8 cellular contexts compared by ENCODE assay signal in genomic region chr20:45095753-45096371, GRCh38. TPM values are rescaled to one million over a fixed set of nuclear protein-coding genes. Genes with fewer than 3 reads are reported as not detected.
DNase-seq lines count a peak whose midpoint lies in the region; ATAC-seq and TF ChIP-seq lines count a peak whose summit lies in the region.

No MANE protein-coding gene starts in this region.

- no peak overlapping the region for H3K27ac ChIP-seq in CD8-positive, alpha-beta T cell (ENCODE audit: low read depth, low read length)
- H3K27ac ChIP-seq in PC-3 (ENCODE audit: low read length) = no peak overlapping the region
- H3K27ac ChIP-seq in osteoblast (ENCODE audit: low read depth, low read length) = no peak overlapping the region
- no peak overlapping the region for H3K27ac ChIP-seq in aorta (ENCODE audit: low read depth in 1 of 2, low read length in 2 of 2)

- no peak overlapping the region for H3K9ac ChIP-seq in PC-3 (ENCODE audit: low read length)

- POLR2A ChIA-PET in CD8-positive, alpha-beta T cell (lab: Charles Lee) = interaction anchor here (0.8 to 1.7 kb wide), 5 partner anchors 14 to 52 kb away, joined by 3 to 8 read pairs (median 4); no protein-coding TSS in a partner anchor
- POLR2A ChIA-PET in PC-3 (lab: Charles Lee; ENCODE audit: unreplicated experiment) = interaction anchor here (0.6 to 0.8 kb wide), 2 partner anchors 10 to 132 kb away, joined by 3 read pairs; no protein-coding TSS in a partner anchor

- no peak overlapping the region for H3K4me3 ChIP-seq in CD8-positive, alpha-beta T cell (ENCODE audit: low read depth, low read length)
- H3K4me3 ChIP-seq in HFF-Myc (replicated peaks; ENCODE audit: low read depth, low read length) (no peak overlapping the region), PC-3 (ENCODE audit: low read length) (no peak overlapping the region), fibroblast of pulmonary artery (replicated peaks; ENCODE audit: low read depth, low read length) (no peak overlapping the region), osteoblast (ENCODE audit: insufficient read depth, low read length) (no peak overlapping the region), aorta (ENCODE audit: low read length in 2 of 2) (no peak overlapping the region)

- H3K27me3 Mint-ChIP-seq in CD8-positive, alpha-beta T cell (ENCODE audit: low read depth) = peaks cover 28% of the 10 kb centered on the region
- H3K27me3 Mint-ChIP-seq in activated T-cell treated with anti-CD3 and anti-CD28 coated beads, Interleukin-2, amount 50 U/mL, for 72 hours (ENCODE audit: low read depth) = peaks cover 37% of the 10 kb centered on the region

- H3K9me3 ChIP-seq in CD8-positive, alpha-beta T cell (ENCODE audit: low read length) = no peaks in the 10 kb centered on the region
- no peaks in the 10 kb centered on the region for H3K9me3 ChIP-seq in PC-3 (ENCODE audit: low read length)
- no peaks in the 10 kb centered on the region for H3K9me3 ChIP-seq in osteoblast (ENCODE audit: low read depth, low read length)
- no peaks in the 10 kb centered on the region for H3K9me3 ChIP-seq in aorta (ENCODE audit: control insufficient read depth, low read length)

- H3K4me1 ChIP-seq in CD8-positive, alpha-beta T cell (ENCODE audit: insufficient read depth, low read length) = peaks cover 10% of the 10 kb centered on the region
- H3K4me1 ChIP-seq in PC-3 (ENCODE audit: insufficient read depth, low read length) (no peaks in the 10 kb centered on the region), osteoblast (ENCODE audit: insufficient read depth, low read length) (peaks cover 17% of the 10 kb centered on the region), aorta (ENCODE audit: control insufficient read depth in 1 of 2, insufficient read depth in 2 of 2, low read length in 2 of 2) (no peaks in the 10 kb centered on the region)

- CTCF ChIA-PET in CD8-positive, alpha-beta T cell (lab: Charles Lee) = interaction anchor here (0.7 to 8.5 kb wide), 38 partner anchors 10 to 675 kb away, joined by 3 to 96 read pairs (median 7); partner anchors contain the start of genes TOMM34 and WFDC5
- CTCF ChIA-PET in PC-3 (lab: Charles Lee) = interaction anchor here (0.6 to 4.3 kb wide), 11 partner anchors 9 to 777 kb away, joined by 3 to 64 read pairs (median 4); no protein-coding TSS in a partner anchor

- peaks cover 16% of the 10 kb centered on the region for H3K27me3 ChIP-seq in CD8-positive, alpha-beta T cell (ENCODE audit: insufficient read depth, low read length)
- no peaks in the 10 kb centered on the region for H3K27me3 ChIP-seq in PC-3 (ENCODE audit: low read length)
- H3K27me3 ChIP-seq in osteoblast (ENCODE audit: insufficient read depth, low read length) = no peaks in the 10 kb centered on the region
- peaks cover 0 to 3% of the 10 kb centered on the region in 2 donors for H3K27me3 ChIP-seq in aorta (ENCODE audit: control insufficient read depth in 1 of 2, insufficient read depth in 2 of 2, low read length in 1 of 2)

- intact Hi-C loops in CD8-positive, alpha-beta T cell (cut with DNase I, micrococcal nuclease) = loop anchor here (1.0 to 10.0 kb wide), 9 partner anchors 52 to 675 kb away; partner anchors contain the start of genes KCNK15 (in 1 of the 2) and PABPC1L (in 1 of the 2)
- intact Hi-C loops in PC-3 (cut with micrococcal nuclease) (loop anchor here (1.0 to 2.0 kb wide), 4 partner anchors 15 to 185 kb away; no protein-coding TSS in a partner anchor), aorta (cut with DNase I) (loop anchor here (5.0 to 10.0 kb wide), 3 partner anchors 51 to 84 kb away; no protein-coding TSS in a partner anchor)

- no peaks in the 10 kb centered on the region for H3K36me3 ChIP-seq in CD8-positive, alpha-beta T cell (ENCODE audit: insufficient read depth, low read length)
- H3K36me3 ChIP-seq in PC-3 (ENCODE audit: low read depth, low read length) = no peaks in the 10 kb centered on the region
- H3K36me3 ChIP-seq in osteoblast (ENCODE audit: insufficient read depth, low read length) = no peaks in the 10 kb centered on the region
- H3K36me3 ChIP-seq in aorta (ENCODE audit: control insufficient read depth in 1 of 2, insufficient read depth in 2 of 2, low read length in 1 of 2) = no peaks in the 10 kb centered on the region

- 5 to 6% methylated on average over 7 of the region's 7 CpGs for WGBS in aorta, 2 donors

- H3K4me2 ChIP-seq in PC-3 (ENCODE audit: low read length) = no peak overlapping the region
- H3K4me2 ChIP-seq in osteoblast (ENCODE audit: insufficient read depth, low read length) = no peak overlapping the region

- H4K20me1 ChIP-seq in PC-3 (ENCODE audit: low read length) (no peaks in the 10 kb centered on the region), osteoblast (ENCODE audit: insufficient read depth, low read length) (no peaks in the 10 kb centered on the region)

- H3K9me2 ChIP-seq in PC-3 (replicated peaks; ENCODE audit: low read length) = no peaks in the 10 kb centered on the region

- peak; percentile 69 for ATAC-seq in CD8-positive, alpha-beta T cell
- ATAC-seq in PC-3 (peak; percentile 89), aorta (ENCODE audit: low FRiP score) (peak; percentile 66), GM19467 (IDR thresholded peaks at IDR 0.05; ENCODE audit: unreplicated experiment) (no peak)
- ATAC-seq in activated T-cell treated with anti-CD3 and anti-CD28 coated beads, Interleukin-2, amount 50 U/mL, for 72 hours (replicated peaks in 1 of 2) = peak; percentile 19 to 41

- H3F3A ChIP-seq in PC-3 (ENCODE audit: low read length, unreplicated experiment) = no peaks in the 10 kb centered on the region

- H3K79me2 ChIP-seq in PC-3 (ENCODE audit: low read length) (no peaks in the 10 kb centered on the region), osteoblast (ENCODE audit: insufficient read depth, low read length) (no peaks in the 10 kb centered on the region)

- peak; percentile 18 to 75 (median 54) for DNase-seq in CD8-positive, alpha-beta T cell
- DNase-seq in HFF-Myc (ENCODE audit: extremely low read depth, low read depth) (peak; percentile 41), PC-3 (peak; percentile 89), fibroblast of pulmonary artery (ENCODE audit: low read depth) (peak; percentile 78), osteoblast (ENCODE audit: insufficient read length, low spot score, missing footprints) (peak; percentile 94), aorta (no peak)
- peak; percentile 62 to 71 for DNase-seq in activated T-cell treated with anti-CD3 and anti-CD28 coated beads, Interleukin-2, amount 50 U/mL, for 72 hours

- peaks cover 4% of the 10 kb centered on the region for H3K36me3 Mint-ChIP-seq in CD8-positive, alpha-beta T cell
- H3K36me3 Mint-ChIP-seq in activated T-cell treated with anti-CD3 and anti-CD28 coated beads, Interleukin-2, amount 50 U/mL, for 72 hours (ENCODE audit: insufficient read depth in 2 of 2) = no peaks in the 10 kb centered on the region

- H3K9me3 Mint-ChIP-seq in CD8-positive, alpha-beta T cell = no peaks in the 10 kb centered on the region
- no peaks in the 10 kb centered on the region for H3K9me3 Mint-ChIP-seq in activated T-cell treated with anti-CD3 and anti-CD28 coated beads, Interleukin-2, amount 50 U/mL, for 72 hours

- peaks cover 17% of the 10 kb centered on the region for H3K4me1 Mint-ChIP-seq in CD8-positive, alpha-beta T cell (ENCODE audit: low read depth)
- peaks cover 20% of the 10 kb centered on the region for H3K4me1 Mint-ChIP-seq in activated T-cell treated with anti-CD3 and anti-CD28 coated beads, Interleukin-2, amount 50 U/mL, for 72 hours (ENCODE audit: low read depth)

- peak; percentile 74 for TF ChIP-seq CTCF in CD8-positive, alpha-beta T cell (IDR thresholded peaks at IDR 0.05)
- peak; percentile 73 for TF ChIP-seq CTCF in HFF-Myc (IDR thresholded peaks at IDR 0.05; ENCODE audit: low read depth, low read length, missing control alignments)
- peak; percentile 86 for TF ChIP-seq CTCF in PC-3 (conservative IDR thresholded peaks at IDR 0.05; ENCODE audit: low read depth, low read length)
- peak; percentile 78 for TF ChIP-seq CTCF in fibroblast of pulmonary artery (IDR thresholded peaks at IDR 0.05; ENCODE audit: low read length, missing control alignments)
- TF ChIP-seq CTCF in osteoblast (IDR thresholded peaks at IDR 0.05; ENCODE audit: extremely low read depth, low read depth, low read length) = peak; percentile 66

- no TSS peak for BruUV-seq in PC-3 (replicated peaks; lab: Mats Ljungman, UMichigan)

- H3K4me3 Mint-ChIP-seq in CD8-positive, alpha-beta T cell = no peak overlapping the region
- no peak overlapping the region for H3K4me3 Mint-ChIP-seq in activated T-cell treated with anti-CD3 and anti-CD28 coated beads, Interleukin-2, amount 50 U/mL, for 72 hours

- H2AFZ ChIP-seq in PC-3 (ENCODE audit: low read length) (peak overlapping the region; percentile 58), osteoblast (ENCODE audit: low read length) (no peak overlapping the region)

- H3K27ac Mint-ChIP-seq in CD8-positive, alpha-beta T cell = no peak overlapping the region
- no peak overlapping the region for H3K27ac Mint-ChIP-seq in activated T-cell treated with anti-CD3 and anti-CD28 coated beads, Interleukin-2, amount 50 U/mL, for 72 hours

RNA-seq across cellular contexts. Expression of gene KCNS1, which starts 5.1 kb away (rescaled TPM):
- total RNA-seq in CD8-positive, alpha-beta T cell = not detected
- total RNA-seq in PC-3 (2014; rRNA removed) (not detected in 2 replicates), osteoblast (0.59 and 1.1 TPM in 2 replicates), aorta (not detected)
- total RNA-seq in activated T-cell treated with anti-CD3 and anti-CD28 coated beads, Interleukin-2, amount 50 U/mL, for 72 hours = under 1 TPM; 0.23 to 0.58 TPM
- polyA plus RNA-seq in aorta = not detected

RNA-seq across cellular contexts. Expression of gene WFDC5, which starts 19.1 kb away (rescaled TPM):
- not detected for total RNA-seq in CD8-positive, alpha-beta T cell
- not detected in 2 replicates for total RNA-seq in PC-3 (2014; rRNA removed)
- 1 to 10 TPM in 1 of 2 donors, not detected in 1; 1.4 TPM for total RNA-seq in activated T-cell treated with anti-CD3 and anti-CD28 coated beads, Interleukin-2, amount 50 U/mL, for 72 hours
- not detected in 2 replicates for total RNA-seq in osteoblast
- total RNA-seq in aorta = not detected
- polyA plus RNA-seq in aorta = not detected

RNA-seq across cellular contexts. Expression of gene WFDC12, which starts 28.4 kb away (rescaled TPM):
- not detected for total RNA-seq in CD8-positive, alpha-beta T cell
- total RNA-seq in PC-3 (2014; rRNA removed) (not detected in 2 replicates), osteoblast (not detected in 2 replicates), aorta (not detected)
- not detected for total RNA-seq in activated T-cell treated with anti-CD3 and anti-CD28 coated beads, Interleukin-2, amount 50 U/mL, for 72 hours
- polyA plus RNA-seq in aorta = not detected

Comparison
In these comparisons a context has a peak if more than half of its experiments do, and no peak if none do; other contexts are left out.
1. DNase-seq: peak in CD8-positive, alpha-beta T cell (7 of 7), HFF-Myc (single experiment), PC-3 (single experiment), activated T-cell treated with anti-CD3 and anti-CD28 coated beads, Interleukin-2, amount 50 U/mL, for 72 hours (2 of 2), fibroblast of pulmonary artery (single experiment) and osteoblast (single experiment); none in aorta (0 of 2).
2. Peak in every context shown above with its lines, with median percentiles within 50 percentile points of each other: CTCF ChIP-seq.